Comparison of ENCODE assay signal across 1 cellular context in genomic region chr9:128556915-128557634, GRCh38.
TF ChIP-seq lines count a peak whose summit lies in the region.

No MANE protein-coding gene starts in this region.

TF ChIP-seq in HepG2, 621 proteins besides CTCF, POLR2A, EP300 and RAD21 (continued from another document):
- TF ChIP-seq SNAI1 (CRISPR knock-in tag; IDR thresholded peaks at IDR 0.05; ENCODE audit: borderline replicate concordance) (no peak), FOXA1 (IDR thresholded peaks at IDR 0.05) (no peak), FOXA1 (CRISPR knock-in tag; IDR thresholded peaks at IDR 0.05) (0 out of 2 replicates have a peak, but pooled peaks have one; percentile 14), TAF1 (CRISPR knock-in tag; IDR thresholded peaks at IDR 0.05) (no peak), HOXA3 (CRISPR knock-in tag; IDR thresholded peaks at IDR 0.05) (peak; percentile 21; the same call in 1 of the 2 replicates), FOXO4 (CRISPR knock-in tag; conservative IDR thresholded peaks at IDR 0.05) (no peak), MED1 (CRISPR knock-in tag; IDR thresholded peaks at IDR 0.05) (0 out of 2 replicates have a peak, but pooled peaks have one; percentile 37), MTERF4 (CRISPR knock-in tag; IDR thresholded peaks at IDR 0.05) (no peak), HDAC2 (CRISPR knock-in tag; IDR thresholded peaks at IDR 0.05) (0 out of 2 replicates have a peak, but pooled peaks have one; percentile 29)
